ENCODE assay signal across 8 cellular contexts in the genomic region with DNA sequence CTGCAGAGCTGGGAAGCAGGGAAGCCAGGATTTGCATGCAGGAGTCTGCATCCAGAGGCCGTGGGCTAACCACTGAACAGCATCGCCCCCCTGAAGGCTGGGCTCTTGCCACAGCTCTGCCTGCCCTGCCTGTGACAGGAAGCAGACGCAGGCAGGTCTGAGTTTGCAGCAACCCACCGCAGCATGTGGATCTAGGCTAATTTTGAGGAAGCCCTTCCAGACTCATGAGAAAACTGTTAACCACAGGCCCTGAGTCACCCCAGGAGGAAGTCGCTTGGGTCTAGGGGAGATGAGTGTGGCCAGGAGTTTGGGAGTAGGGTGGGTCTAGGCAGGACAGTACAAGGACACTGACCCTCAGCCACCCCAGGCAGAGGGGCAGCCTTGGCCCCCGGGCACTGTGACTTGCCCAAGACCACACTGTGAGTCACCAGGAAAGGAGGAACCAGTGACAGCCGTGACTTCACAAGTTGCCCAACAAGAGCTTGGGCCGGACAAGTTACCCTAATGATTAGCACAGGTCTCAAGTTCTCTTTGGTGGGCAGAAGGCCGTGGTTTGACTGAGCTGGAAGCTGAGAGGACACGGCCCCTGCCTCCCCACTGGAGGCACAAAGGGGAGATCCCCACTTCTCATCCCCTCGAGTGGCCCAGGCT. TPM values are rescaled to one million over a fixed set of nuclear protein-coding genes. Genes with fewer than 3 reads are reported as not detected.
DNase-seq lines count a peak whose midpoint lies in the region; ATAC-seq and TF ChIP-seq lines count a peak whose summit lies in the region.

No MANE protein-coding gene starts in this region.

- H3K4me1 Mint-ChIP-seq in endodermal cell (peaks cover 14% of the 10 kb centered on the region), naive B cell (peaks cover 69 to 93% (median 84%) of the 10 kb centered on the region in 3 donors)

- peaks cover 39% of the 10 kb centered on the region for H3K36me3 ChIP-seq in BLaER1
- H3K36me3 ChIP-seq in endodermal cell (ENCODE audit: control insufficient read depth, insufficient read depth, low read length), result no peaks in the 10 kb centered on the region
- H3K36me3 ChIP-seq in thyroid gland, result no peaks in the 10 kb centered on the region

- peak; percentile 22 to 30 for ATAC-seq in naive B cell (ENCODE audit: low read depth in 2 of 2)

- TF ChIP-seq POLR2A in thyroid gland (IDR thresholded peaks at IDR 0.05), result peak in 1 of 2 donors; percentile 20

- TF ChIP-seq CTCF in endodermal cell (conservative IDR thresholded peaks at IDR 0.05) (no peak), thyroid gland (IDR thresholded peaks at IDR 0.05) (no peak)

- peak overlapping the region; percentile 98 for H3K4me2 ChIP-seq in BLaER1

- H3K4me3 ChIP-seq in BLaER1 (peak overlapping the region; percentile 93), endodermal cell (ENCODE audit: low read length) (no peak overlapping the region), thyroid gland (replicated peaks in 1 of 3) (peak overlapping the region in 1 of 3 donors; percentile 2)

- no peaks in the 10 kb centered on the region for H3K9me3 ChIP-seq in BLaER1
- peaks cover 5% of the 10 kb centered on the region for H3K9me3 ChIP-seq in endodermal cell (ENCODE audit: control insufficient read depth, low read length)
- H3K9me3 ChIP-seq in thyroid gland, result no peaks in the 10 kb centered on the region

- WGBS in endodermal cell (ENCODE audit: insufficient coverage in 1 of 2, insufficient read length in 1 of 2), 2 experiments, result 87 to 90% methylated on average over 7 to 11 of the region's 11 CpGs
- WGBS in thyroid gland, 2 donors, result 54 to 58% methylated on average over 8 to 10 of the region's 11 CpGs

- H3K27me3 ChIP-seq in BLaER1, result no peaks in the 10 kb centered on the region
- no peaks in the 10 kb centered on the region for H3K27me3 ChIP-seq in endodermal cell (ENCODE audit: control insufficient read depth, insufficient read depth, low read length, poor library complexity, severe bottlenecking)
- H3K27me3 ChIP-seq in thyroid gland, result no peaks in the 10 kb centered on the region

- H3K9me3 Mint-ChIP-seq in endodermal cell (no peaks in the 10 kb centered on the region), naive B cell (no peaks in the 10 kb centered on the region)

- H3K27ac ChIP-seq in BLaER1 (peak overlapping the region; percentile 98), endodermal cell (ENCODE audit: low read depth, low read length) (no peak overlapping the region), thyroid gland (peak overlapping the region; percentile 4 to 71 (median 56))

- H3K27ac Mint-ChIP-seq in endodermal cell (peak overlapping the region; percentile 30), naive B cell (peak overlapping the region; percentile 96 to 100 (median 100))

- intact Hi-C loops in thyroid gland (cut with DNase I), result no loop called here

- H4K20me1 ChIP-seq in BLaER1, result peaks cover 27% of the 10 kb centered on the region

- no peak overlapping the region for H3K4me3 Mint-ChIP-seq in endodermal cell
- peak overlapping the region; percentile 90 to 100 (median 99) for H3K4me3 Mint-ChIP-seq in naive B cell

- H3K27me3 Mint-ChIP-seq in endodermal cell (ENCODE audit: insufficient read depth) (no peaks in the 10 kb centered on the region), naive B cell (no peaks in the 10 kb centered on the region)

- H3K9ac ChIP-seq in BLaER1, result peak overlapping the region; percentile 98
- no peak overlapping the region for H3K9ac ChIP-seq in endodermal cell (ENCODE audit: extremely low read depth, low read length, poor library complexity, severe bottlenecking)

- H3K4me1 ChIP-seq in BLaER1 (peaks cover 70% of the 10 kb centered on the region), endodermal cell (ENCODE audit: control insufficient read depth, insufficient read depth, low read length) (no peaks in the 10 kb centered on the region), thyroid gland (peaks cover 0 to 4% of the 10 kb centered on the region in 2 donors)

- DNase-seq in M059J (ENCODE audit: low read depth) (peak; percentile 98), endodermal cell (no peak), naive B cell (peak; percentile 83), thyroid gland (peak in 1 of 2 donors; percentile 31), HT-29 (ENCODE audit: low spot score) (no peak), globus pallidus (ENCODE audit: low spot score) (no peak)
- DNase-seq in activated CD4-positive, alpha-beta T cell treated with anti-CD3 and anti-CD28 coated beads, Interleukin-2, amount 50 U/mL, for 48 hours, result peak; percentile 66 to 77

- no peaks in the 10 kb centered on the region for H3K36me3 Mint-ChIP-seq in endodermal cell (ENCODE audit: low read depth)
- H3K36me3 Mint-ChIP-seq in naive B cell, result peaks cover 23 to 42% of the 10 kb centered on the region in 2 donors

RNA-seq across cellular contexts. Expression of a gene that starts 0.9 kb away (rescaled TPM):
- 3.4 and 4.1 TPM in 2 replicates for total RNA-seq in M059J (2014; rRNA removed; shearing (Covaris generic))
- total RNA-seq in endodermal cell (not detected), thyroid gland (10 to 100 TPM; 25.3 to 97.3 (median 46.4) TPM)
- polyA plus RNA-seq in endodermal cell (2013, experiment 1 of 2), result 0.93 TPM
- polyA plus RNA-seq in endodermal cell (2013, experiment 2 of 2), result 0.58 TPM
- polyA plus RNA-seq in naive B cell (ENCODE audit: low read depth in 6 of 6), result 1,000 to 10,000 TPM; 1,442 to 2,525 (median 1,701) TPM
- total RNA-seq in HT-29 (2014; rRNA removed; shearing (Covaris generic)), result 0.08 TPM in 1 of 2 replicates, not detected in the other

RNA-seq across cellular contexts. Expression of a gene that starts 33.3 kb away (rescaled TPM):
- 0.10 TPM in 1 of 2 replicates, not detected in the other for total RNA-seq in M059J (2014; rRNA removed; shearing (Covaris generic))
- total RNA-seq in endodermal cell, result not detected
- 0.32 TPM for polyA plus RNA-seq in endodermal cell (2013, experiment 1 of 2)
- not detected for polyA plus RNA-seq in endodermal cell (2013, experiment 2 of 2)
- 1 to 10 TPM in 2 of 6 donors, under 1 TPM in 4; 0.21 to 3.1 (median 0.39) TPM for polyA plus RNA-seq in naive B cell (ENCODE audit: low read depth in 6 of 6)
- total RNA-seq in thyroid gland, result 1 to 10 TPM in 1 of 4 donors, under 1 TPM in 1, not detected in 2; 0.45 to 3.0 TPM
- not detected in 2 replicates for total RNA-seq in HT-29 (2014; rRNA removed; shearing (Covaris generic))

Comparison
In these comparisons a context has a peak if more than half of its experiments do, and no peak if none do; other contexts are left out.
1. DNase-seq: peak in M059J (single experiment), activated CD4-positive, alpha-beta T cell treated with anti-CD3 and anti-CD28 coated beads, Interleukin-2, amount 50 U/mL, for 48 hours (2 of 2) and naive B cell (single experiment); none in endodermal cell (single experiment), HT-29 (single experiment) and globus pallidus (single experiment).